ENCODE assay signal across 8 cellular contexts in genomic region chr11:122655527-122656072, GRCh38. TPM values are rescaled to one million over a fixed set of nuclear protein-coding genes. Genes with fewer than 3 reads are reported as not detected.
DNase-seq lines count a peak whose midpoint lies in the region; ATAC-seq and TF ChIP-seq lines count a peak whose summit lies in the region.

Gene UBASH3B, plus strand, starts transcription at chr11:122655722. Its CDS starts 328 bp downstream, at chr11:122656050.

- H3K4me1 ChIP-seq in osteoblast (ENCODE audit: insufficient read depth, low read length) (peaks cover 18% of the 10 kb centered on the region), thymus (ENCODE audit: control insufficient read depth, insufficient read depth, low read length) (peaks cover 14% of the 10 kb centered on the region)

- H2AFZ ChIP-seq in osteoblast (ENCODE audit: low read length) = peak within 1 kb of the TSS; percentile 84

- peak within 1 kb of the TSS; percentile 92 for H3K4me2 ChIP-seq in osteoblast (ENCODE audit: insufficient read depth, low read length)

- peaks cover 16% of the 10 kb centered on the region for H3K27me3 Mint-ChIP-seq in IgD-negative memory B cell
- H3K27me3 Mint-ChIP-seq in activated naive CD8-positive, alpha-beta T cell treated with anti-CD3 and anti-CD28 coated beads, Interleukin-2, amount 50 U/mL, for 24 hours = peaks cover 4% of the 10 kb centered on the region

- H3K27ac ChIP-seq in osteoblast (ENCODE audit: low read depth, low read length) (peak within 1 kb of the TSS; percentile 78), thymus (ENCODE audit: low read depth) (peak within 1 kb of the TSS; percentile 87)

- DNase-seq in DMS79 (lab: John Stamatoyannopoulos, UW) (peak; percentile 57), SW480 (ENCODE audit: low spot score) (peak; percentile 88), Right ventricle myocardium inferior (ENCODE audit: missing footprints) (peak; percentile 92), osteoblast (ENCODE audit: insufficient read length, low spot score, missing footprints) (peak; percentile 98)
- DNase-seq in activated naive CD8-positive, alpha-beta T cell treated with anti-CD3 and anti-CD28 coated beads, Interleukin-2, amount 50 U/mL, for 24 hours = peak; percentile 76

- H4K20me1 ChIP-seq in osteoblast (ENCODE audit: insufficient read depth, low read length) = peaks cover 23% of the 10 kb centered on the region

- no peaks in the 10 kb centered on the region for H3K9me3 Mint-ChIP-seq in IgD-negative memory B cell
- H3K9me3 Mint-ChIP-seq in activated naive CD8-positive, alpha-beta T cell treated with anti-CD3 and anti-CD28 coated beads, Interleukin-2, amount 50 U/mL, for 24 hours = no peaks in the 10 kb centered on the region

- ATAC-seq in GM21576 (IDR thresholded peaks at IDR 0.05; ENCODE audit: unreplicated experiment) (peak; percentile 75), Right ventricle myocardium inferior (peak; percentile 94)
- ATAC-seq in activated naive CD8-positive, alpha-beta T cell treated with anti-CD3 and anti-CD28 coated beads, Interleukin-2, amount 50 U/mL, for 24 hours = peak; percentile 83

- WGBS in thymus = under 1% methylated on average over 39 of the region's 39 CpGs

- H3K4me3 ChIP-seq in osteoblast (ENCODE audit: insufficient read depth, low read length) (peak within 1 kb of the TSS; percentile 95), thymus (ENCODE audit: low read length) (peak within 1 kb of the TSS; percentile 79)

- peaks cover 5 to 13% (median 5%) of the 10 kb centered on the region in 3 donors for H3K4me1 Mint-ChIP-seq in IgD-negative memory B cell
- H3K4me1 Mint-ChIP-seq in activated naive CD8-positive, alpha-beta T cell treated with anti-CD3 and anti-CD28 coated beads, Interleukin-2, amount 50 U/mL, for 24 hours = peaks cover 45% of the 10 kb centered on the region

- peak within 1 kb of the TSS; percentile 93 to 99 (median 98) for H3K4me3 Mint-ChIP-seq in IgD-negative memory B cell
- H3K4me3 Mint-ChIP-seq in activated naive CD8-positive, alpha-beta T cell treated with anti-CD3 and anti-CD28 coated beads, Interleukin-2, amount 50 U/mL, for 24 hours = peak within 1 kb of the TSS; percentile 97

- H3K36me3 Mint-ChIP-seq in IgD-negative memory B cell = peaks cover 1% of the 10 kb centered on the region
- H3K36me3 Mint-ChIP-seq in activated naive CD8-positive, alpha-beta T cell treated with anti-CD3 and anti-CD28 coated beads, Interleukin-2, amount 50 U/mL, for 24 hours (ENCODE audit: low read depth) = peaks cover 15% of the 10 kb centered on the region

- H3K9me3 ChIP-seq in osteoblast (ENCODE audit: low read depth, low read length) = no peaks in the 10 kb centered on the region
- H3K9me3 ChIP-seq in thymus (ENCODE audit: control insufficient read depth) = no peaks in the 10 kb centered on the region

- H3K27me3 ChIP-seq in osteoblast (ENCODE audit: insufficient read depth, low read length) (no peaks in the 10 kb centered on the region), thymus (ENCODE audit: control insufficient read depth, insufficient read depth) (no peaks in the 10 kb centered on the region)

- no peak for TF ChIP-seq CTCF in osteoblast (IDR thresholded peaks at IDR 0.05; ENCODE audit: extremely low read depth, low read depth, low read length)

- peaks cover 45% of the 10 kb centered on the region for H3K79me2 ChIP-seq in osteoblast (ENCODE audit: insufficient read depth, low read length)

- peak within 1 kb of the TSS; percentile 24 to 89 (median 57) for H3K27ac Mint-ChIP-seq in IgD-negative memory B cell
- peak within 1 kb of the TSS; percentile 92 for H3K27ac Mint-ChIP-seq in activated naive CD8-positive, alpha-beta T cell treated with anti-CD3 and anti-CD28 coated beads, Interleukin-2, amount 50 U/mL, for 24 hours

- H3K36me3 ChIP-seq in osteoblast (ENCODE audit: insufficient read depth, low read length) (peaks cover 4% of the 10 kb centered on the region), thymus (ENCODE audit: control insufficient read depth, insufficient read depth) (no peaks in the 10 kb centered on the region)

- intact Hi-C loops in Right ventricle myocardium inferior (cut with DNase I) = no loop called here

RNA-seq across cellular contexts. Expression of gene UBASH3B, which starts in this region (rescaled TPM):
- polyA plus RNA-seq in IgD-negative memory B cell = 1.3 TPM
- 3.5 TPM for total RNA-seq in Right ventricle myocardium inferior
- 9.1 and 21.4 TPM in 2 replicates for total RNA-seq in osteoblast
- 11.2 TPM for polyA plus RNA-seq in thymus

Comparison
In these comparisons a context has a peak if more than half of its experiments do, and no peak if none do; other contexts are left out.
1. Peak in every context shown above with its lines: DNase-seq, ATAC-seq, H3K4me3 ChIP-seq and H3K27ac ChIP-seq.